In genomic region chr15:44527241-44527640, GRCh38 we compare ENCODE assay signal across 18 cellular contexts.
"Had no signal": no experiment of that assay in that cellular context is flagged by ENCODE, and none has a peak within 500 bp of the region (broad histone marks: within the 10 kb centered on the region; RNA-seq: fewer than 3 reads in every experiment).

No MANE protein-coding gene starts in this region.

- ATAC-seq: activated CD4-positive, alpha-beta T cell treated with anti-CD3 and anti-CD28 coated beads for 36 hours; activated CD8-positive, alpha-beta memory T cell treated with anti-CD3 and anti-CD28 coated beads, Interleukin-2, amount 10 ng/mL, durations not matched to agents 7 days and 5 days; activated naive CD4-positive, alpha-beta T cell treated with anti-CD3 and anti-CD28 coated beads, Interleukin-2, amount 50 U/mL, for 72 hours; effector memory CD8-positive, alpha-beta T cell; left lobe of liver; stimulated activated naive B cell treated with anti-CD40 and anti-IgM and Interleukin-4, amounts not matched to agents 10 μg/mL and 1 μg/mL and 100 μg/mL, for 72 hours; WTC11 had no signal

- H3K36me3 Mint-ChIP-seq: activated naive CD4-positive, alpha-beta T cell treated with anti-CD3 and anti-CD28 coated beads, Interleukin-2, amount 50 U/mL, for 72 hours had no signal

- H3K27me3 ChIP-seq: SJSA1, tibial nerve, uterus had no signal

- H3K4me3 Mint-ChIP-seq: activated CD4-positive, alpha-beta memory T cell treated with anti-CD3 and anti-CD28 coated beads, Interleukin-2, amount 10 ng/mL, durations not matched to agents 7 days and 5 days; activated CD4-positive, alpha-beta T cell treated with anti-CD3 and anti-CD28 coated beads for 36 hours; activated CD8-positive, alpha-beta memory T cell treated with anti-CD3 and anti-CD28 coated beads, Interleukin-2, amount 10 ng/mL, durations not matched to agents 7 days and 5 days; effector memory CD8-positive, alpha-beta T cell; stimulated activated naive B cell treated with anti-CD40 and anti-IgM and Interleukin-4, amounts not matched to agents 10 μg/mL and 1 μg/mL and 100 μg/mL, for 72 hours; WTC11 had no signal

- H3K9me3 Mint-ChIP-seq: activated CD4-positive, alpha-beta memory T cell treated with anti-CD3 and anti-CD28 coated beads, Interleukin-2, amount 10 ng/mL, durations not matched to agents 7 days and 5 days; activated naive CD4-positive, alpha-beta T cell treated with anti-CD3 and anti-CD28 coated beads, Interleukin-2, amount 50 U/mL, for 72 hours; effector memory CD8-positive, alpha-beta T cell; stimulated activated naive B cell treated with anti-CD40 and anti-IgM and Interleukin-4, amounts not matched to agents 10 μg/mL and 1 μg/mL and 100 μg/mL, for 72 hours; WTC11 had no signal

- H3K4me1 ChIP-seq: SJSA1, uterus had no signal

- H3K4me1 Mint-ChIP-seq: activated CD4-positive, alpha-beta memory T cell treated with anti-CD3 and anti-CD28 coated beads, Interleukin-2, amount 10 ng/mL, durations not matched to agents 7 days and 5 days; stimulated activated naive B cell treated with anti-CD40 and anti-IgM and Interleukin-4, amounts not matched to agents 10 μg/mL and 1 μg/mL and 100 μg/mL, for 72 hours; WTC11 had no signal

- DNase-seq: activated CD4-positive, alpha-beta memory T cell treated with anti-CD3 and anti-CD28 coated beads, Interleukin-2, amount 10 ng/mL, durations not matched to agents 7 days and 5 days; activated CD4-positive, alpha-beta T cell treated with anti-CD3 and anti-CD28 coated beads for 36 hours; activated CD8-positive, alpha-beta memory T cell treated with anti-CD3 and anti-CD28 coated beads, Interleukin-2, amount 10 ng/mL, durations not matched to agents 7 days and 5 days; activated effector memory CD4-positive, alpha-beta T cell treated with anti-CD3 and anti-CD28 coated beads, Interleukin-2, amount 50 U/mL, for 16 hours; amniotic stem cell; dermis blood vessel endothelial cell; effector memory CD8-positive, alpha-beta T cell; foreskin fibroblast; kidney; stimulated activated naive B cell treated with anti-CD40 and anti-IgM and Interleukin-4, amounts not matched to agents 10 μg/mL and 1 μg/mL and 100 μg/mL, for 72 hours; SW 1271; uterus had no signal

- H3K27ac ChIP-seq: SJSA1, uterus had no signal

- H3K27me3 Mint-ChIP-seq: activated CD4-positive, alpha-beta memory T cell treated with anti-CD3 and anti-CD28 coated beads, Interleukin-2, amount 10 ng/mL, durations not matched to agents 7 days and 5 days; activated CD4-positive, alpha-beta T cell treated with anti-CD3 and anti-CD28 coated beads for 36 hours; activated CD8-positive, alpha-beta memory T cell treated with anti-CD3 and anti-CD28 coated beads, Interleukin-2, amount 10 ng/mL, durations not matched to agents 7 days and 5 days; effector memory CD8-positive, alpha-beta T cell; progenitor cell of endocrine pancreas; stimulated activated naive B cell treated with anti-CD40 and anti-IgM and Interleukin-4, amounts not matched to agents 10 μg/mL and 1 μg/mL and 100 μg/mL, for 72 hours had no signal

- H3K27ac Mint-ChIP-seq: activated CD4-positive, alpha-beta memory T cell treated with anti-CD3 and anti-CD28 coated beads, Interleukin-2, amount 10 ng/mL, durations not matched to agents 7 days and 5 days; activated CD4-positive, alpha-beta T cell treated with anti-CD3 and anti-CD28 coated beads for 36 hours; activated CD8-positive, alpha-beta memory T cell treated with anti-CD3 and anti-CD28 coated beads, Interleukin-2, amount 10 ng/mL, durations not matched to agents 7 days and 5 days; activated naive CD4-positive, alpha-beta T cell treated with anti-CD3 and anti-CD28 coated beads, Interleukin-2, amount 50 U/mL, for 72 hours; progenitor cell of endocrine pancreas; stimulated activated naive B cell treated with anti-CD40 and anti-IgM and Interleukin-4, amounts not matched to agents 10 μg/mL and 1 μg/mL and 100 μg/mL, for 72 hours; WTC11 had no signal

- H3K4me3 ChIP-seq: SJSA1, tibial nerve, uterus had no signal
